In the genomic region with DNA sequence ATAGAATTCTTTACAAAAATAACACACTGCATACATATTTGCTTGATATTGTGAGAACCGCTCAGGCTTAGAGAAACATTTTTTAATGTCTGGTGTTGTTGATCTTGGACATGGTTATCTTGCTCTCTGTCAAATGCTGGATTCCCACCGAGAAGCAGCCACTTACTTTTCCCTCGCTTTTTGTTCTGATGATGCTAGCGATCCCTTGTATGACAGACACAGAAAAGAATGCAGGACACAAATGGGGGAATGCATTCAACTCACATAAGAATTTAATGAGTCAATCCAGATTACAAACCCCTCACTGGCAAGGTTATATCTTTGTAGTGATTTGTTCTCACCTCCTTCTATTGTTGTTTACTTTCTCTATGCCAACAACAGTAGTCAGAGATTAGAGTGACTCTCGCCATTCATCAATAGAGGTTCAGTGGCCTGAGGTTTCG, we compare ENCODE assay signal across 10 cellular contexts.
A peak's percentile ranks its signal among the peaks of the same experiment; 100 is the strongest.
DNase-seq lines count a peak whose midpoint lies in the region; ATAC-seq, FAIRE-seq and TF ChIP-seq lines count a peak whose summit lies in the region.
"Had no signal": no experiment of that assay in that cellular context is flagged by ENCODE, and none has a peak within 500 bp of the region (broad histone marks: within the 10 kb centered on the region; RNA-seq: fewer than 3 reads in every experiment).

No MANE protein-coding gene starts in this region.

- dilution Hi-C loops in endothelial cell of umbilical vein (cut with MboI; ENCODE audit: extremely low pct_ligation_motif_present, low sequenced_read_pairs) = no loop called here

- H3K9me1 ChIP-seq in endothelial cell of umbilical vein (replicated peaks; ENCODE audit: control insufficient read depth, extremely low read depth, insufficient read depth, low read length) = no peaks in the 10 kb centered on the region

- H3K9ac ChIP-seq in PC-3 (ENCODE audit: low read length) (no peak overlapping the region), endothelial cell of umbilical vein (replicated peaks; ENCODE audit: extremely low read depth, insufficient read depth, low read length) (peak overlapping the region; percentile 74), neuronal stem cell (ENCODE audit: low read depth, low read length, poor library complexity) (no peak overlapping the region)

- POLR2A ChIA-PET in PC-3 (lab: Charles Lee; ENCODE audit: unreplicated experiment) (no interaction called here), endothelial cell of umbilical vein (lab: Charles Lee) (interaction anchor here (2.7 kb wide), 1 partner anchor 10 kb away, joined by 10 read pairs; no protein-coding TSS in a partner anchor)

- DNase-seq in Daoy (ENCODE audit: low read depth) = peak; percentile 93
- DNase-seq in PC-3 = peak; percentile 99
- peak; percentile 96 for DNase-seq in endothelial cell of umbilical vein (ENCODE audit: low read depth, low spot score)
- no peak for DNase-seq in neuronal stem cell (ENCODE audit: low spot score)
- no peak for DNase-seq in NCI-H1048 (lab: John Stamatoyannopoulos, UW)
- DNase-seq in NCI-H1092 (lab: John Stamatoyannopoulos, UW) = no peak
- DNase-seq in NCI-H2029 treated with DMSO at 0.1 percent for 48 hours (lab: John Stamatoyannopoulos, UW) = no peak
- DNase-seq: activated CD4-positive, alpha-beta T cell treated with anti-CD3 and anti-CD28 coated beads, Interleukin-2, amount 10 ng/mL, durations not matched to agents 24 days and 14 days; activated naive CD8-positive, alpha-beta T cell treated with anti-CD3 and anti-CD28 coated beads, Interleukin-2, amount 50 U/mL, for 24 hours had no signal

- H3K4me2 ChIP-seq in PC-3 (ENCODE audit: low read length) (peak overlapping the region; percentile 36), endothelial cell of umbilical vein (ENCODE audit: insufficient read depth, low read length) (peak overlapping the region; percentile 43), neuronal stem cell (ENCODE audit: insufficient read depth, low read length, poor library complexity, severe bottlenecking) (no peak overlapping the region)

- ATAC-seq in PC-3 (peak; percentile 49), HG02588 (IDR thresholded peaks at IDR 0.05; ENCODE audit: unreplicated experiment) (no peak)
- ATAC-seq: activated naive CD8-positive, alpha-beta T cell treated with anti-CD3 and anti-CD28 coated beads, Interleukin-2, amount 50 U/mL, for 24 hours had no signal

- H3K79me2 ChIP-seq in PC-3 (ENCODE audit: low read length) (no peaks in the 10 kb centered on the region), endothelial cell of umbilical vein (ENCODE audit: control insufficient read depth, insufficient read depth, low read length) (no peaks in the 10 kb centered on the region)

- H3K18ac ChIP-seq in neuronal stem cell (ENCODE audit: low read length) = no peak overlapping the region

- H3K36me3 ChIP-seq in PC-3 (ENCODE audit: low read depth, low read length) = no peaks in the 10 kb centered on the region
- no peaks in the 10 kb centered on the region for H3K36me3 ChIP-seq in endothelial cell of umbilical vein (ENCODE audit: control insufficient read depth in 2 of 2, extremely low read depth in 1 of 2, insufficient read depth in 2 of 2, low read length in 2 of 2)
- H3K36me3 ChIP-seq in neuronal stem cell (replicated peaks in 1 of 2; ENCODE audit: control insufficient read depth in 2 of 2, insufficient read depth in 2 of 2, low read length in 2 of 2) = no peaks in the 10 kb centered on the region

- H3K14ac ChIP-seq in neuronal stem cell (ENCODE audit: low read length) = no peak overlapping the region

- intact Hi-C loops in PC-3 (cut with micrococcal nuclease) = no loop called here
- intact Hi-C loops in endothelial cell of umbilical vein (cut with micrococcal nuclease) = loop anchor here (1.0 to 10.0 kb wide), 5 partner anchors 10 to 528 kb away; partner anchors contain the start of gene ADSS2

- H3F3A ChIP-seq in PC-3 (ENCODE audit: low read length, unreplicated experiment) = no peaks in the 10 kb centered on the region

- H3K4me3 ChIP-seq in PC-3 (ENCODE audit: low read length) = no peak overlapping the region
- H3K4me3 ChIP-seq in endothelial cell of umbilical vein (replicated peaks in 1 of 3; ENCODE audit: insufficient read depth in 1 of 3, low read depth in 1 of 3, low read length in 3 of 3) = peak overlapping the region in 1 of 3 experiments; percentile 1
- no peak overlapping the region for H3K4me3 ChIP-seq in neuronal stem cell (ENCODE audit: low read length in 2 of 2)

- H3K4ac ChIP-seq in neuronal stem cell (ENCODE audit: low read length) = no peak overlapping the region

- H2BK120ac ChIP-seq in neuronal stem cell (ENCODE audit: low read depth, low read length) = no peak overlapping the region

- H3K23ac ChIP-seq in neuronal stem cell (ENCODE audit: low read depth, low read length, poor library complexity) = no peak overlapping the region

- H3K9me3 ChIP-seq in PC-3 (ENCODE audit: low read length) (no peaks in the 10 kb centered on the region), endothelial cell of umbilical vein (replicated peaks; ENCODE audit: control insufficient read depth, insufficient read depth, low read length) (no peaks in the 10 kb centered on the region), neuronal stem cell (replicated peaks in 1 of 2; ENCODE audit: control insufficient read depth in 2 of 2, insufficient read depth in 1 of 2, low read depth in 1 of 2, low read length in 2 of 2) (no peaks in the 10 kb centered on the region)

- no TSS peak for BruUV-seq in PC-3 (replicated peaks; lab: Mats Ljungman, UMichigan)
- BruUV-seq in endothelial cell of umbilical vein (replicated peaks; lab: Mats Ljungman, UMichigan) = no TSS peak

- peaks cover 48% of the 10 kb centered on the region for H3K4me1 ChIP-seq in PC-3 (ENCODE audit: insufficient read depth, low read length)
- H3K4me1 ChIP-seq in endothelial cell of umbilical vein (ENCODE audit: control insufficient read depth, extremely low read depth, insufficient read depth, low read length) = peaks cover 37% of the 10 kb centered on the region
- peaks cover 24 to 35% of the 10 kb centered on the region in 2 donors for H3K4me1 ChIP-seq in neuronal stem cell (ENCODE audit: control insufficient read depth in 2 of 2, insufficient read depth in 1 of 2, low read depth in 1 of 2, low read length in 2 of 2)

- WGBS in neuronal stem cell (ENCODE audit: extremely low coverage in 2 of 2, insufficient read length in 2 of 2, insufficient replicate concordance in 1 of 2), 2 donors = no CpG with 5 or more reads among the region's 6 CpGs

- H3K27me3 ChIP-seq in PC-3 (ENCODE audit: low read length) (no peaks in the 10 kb centered on the region), endothelial cell of umbilical vein (ENCODE audit: control insufficient read depth in 2 of 2, insufficient read depth in 2 of 2, low read length in 2 of 2) (no peaks in the 10 kb centered on the region), neuronal stem cell (ENCODE audit: control insufficient read depth in 3 of 3, insufficient read depth in 3 of 3, low read depth in 1 of 3, low read length in 3 of 3) (no peaks in the 10 kb centered on the region)

- CTCF ChIA-PET in PC-3 (lab: Charles Lee) = interaction anchor here (1.1 kb wide), 1 partner anchor 25 kb away, joined by 3 read pairs; no protein-coding TSS in a partner anchor
- CTCF ChIA-PET in endothelial cell of umbilical vein (lab: Charles Lee) = interaction anchor here (0.8 to 3.4 kb wide), 5 partner anchors 9 to 583 kb away, joined by 3 to 11 read pairs (median 4); no protein-coding TSS in a partner anchor

- H3K27ac ChIP-seq in PC-3 (ENCODE audit: low read length) (peak overlapping the region; percentile 84), endothelial cell of umbilical vein (ENCODE audit: insufficient read depth, low read depth, low read length) (peak overlapping the region; percentile 78), neuronal stem cell (replicated peaks; ENCODE audit: low read length) (no peak overlapping the region)

- H2BK12ac ChIP-seq in neuronal stem cell (ENCODE audit: low read length) = no peak overlapping the region

- no peaks in the 10 kb centered on the region for H3K9me2 ChIP-seq in PC-3 (replicated peaks; ENCODE audit: low read length)

- no peak overlapping the region for H2BK15ac ChIP-seq in neuronal stem cell (ENCODE audit: low read length)

- H4K20me1 ChIP-seq in PC-3 (ENCODE audit: low read length) (no peaks in the 10 kb centered on the region), endothelial cell of umbilical vein (replicated peaks; ENCODE audit: control insufficient read depth, extremely low read depth, insufficient read depth, low read length) (no peaks in the 10 kb centered on the region)

- TF ChIP-seq CTCF in PC-3 (conservative IDR thresholded peaks at IDR 0.05; ENCODE audit: low read depth, low read length) (no peak), endothelial cell of umbilical vein (IDR thresholded peaks at IDR 0.05; ENCODE audit: extremely low read depth in 1 of 2, insufficient read depth in 1 of 2, low read depth in 1 of 2, low read length in 2 of 2) (no peak)

- no peak overlapping the region for H2AK5ac ChIP-seq in neuronal stem cell (ENCODE audit: low read depth, low read length)

- FAIRE-seq in endothelial cell of umbilical vein (lab: Jason Lieb, UNC) = peak; percentile 95

- H3K79me1 ChIP-seq in neuronal stem cell (ENCODE audit: low read depth, low read length) = no peaks in the 10 kb centered on the region

- no peak overlapping the region for H4K8ac ChIP-seq in neuronal stem cell (ENCODE audit: low read depth, low read length)

- peak; percentile 64 for TF ChIP-seq POLR2A in endothelial cell of umbilical vein (IDR thresholded peaks at IDR 0.05; ENCODE audit: low read depth, low read length)

- H2AFZ ChIP-seq in PC-3 (ENCODE audit: low read length) (peak overlapping the region; percentile 21; the same call in 1 of the 2 replicates), endothelial cell of umbilical vein (ENCODE audit: low read depth, low read length) (no peak overlapping the region), neuronal stem cell (ENCODE audit: low read length) (peak overlapping the region; percentile 41)

- H4K91ac ChIP-seq in neuronal stem cell (ENCODE audit: low read depth, low read length, poor library complexity) = no peak overlapping the region

- no peak overlapping the region for H2BK5ac ChIP-seq in neuronal stem cell (ENCODE audit: low read length)

TF ChIP-seq in endothelial cell of umbilical vein, 7 proteins besides CTCF, POLR2A, EP300 and RAD21:
- TF ChIP-seq, protein P1, sequence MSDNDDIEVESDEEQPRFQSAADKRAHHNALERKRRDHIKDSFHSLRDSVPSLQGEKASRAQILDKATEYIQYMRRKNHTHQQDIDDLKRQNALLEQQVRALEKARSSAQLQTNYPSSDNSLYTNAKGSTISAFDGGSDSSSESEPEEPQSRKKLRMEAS (IDR thresholded peaks at IDR 0.05; ENCODE audit: insufficient read depth, insufficient read length) = no peak
- TF ChIP-seq POLR2AphosphoS5 (IDR thresholded peaks at IDR 0.05; ENCODE audit: insufficient read depth, low read depth, low read length) (peak; percentile 84), FOS (IDR thresholded peaks at IDR 0.05; ENCODE audit: borderline replicate concordance, insufficient read depth, low read length) (peak; percentile 91), GATA2 (IDR thresholded peaks at IDR 0.05; ENCODE audit: insufficient read depth, insufficient read length, low read depth, low read length) (peak; percentile 82), JUN (IDR thresholded peaks at IDR 0.05; ENCODE audit: borderline replicate concordance, insufficient read depth, insufficient read length, low read depth) (peak; percentile 98), EZH2 (IDR thresholded peaks at IDR 0.05; ENCODE audit: borderline replicate concordance, low read depth, low read length, severe bottlenecking) (no peak)

Comparison
In these comparisons a context has a peak if more than half of its experiments do, and no peak if none do; other contexts are left out.
1. DNase-seq: peak in Daoy (single experiment), PC-3 (single experiment) and endothelial cell of umbilical vein (single experiment); none in neuronal stem cell (single experiment), NCI-H1048 (single experiment), NCI-H1092 (single experiment) and NCI-H2029 treated with DMSO at 0.1 percent for 48 hours (single experiment).